Comparison of ENCODE assay signal across 8 cellular contexts in genomic region chr9:80605129-80605528, GRCh38.
DNase-seq lines count a peak whose midpoint lies in the region; ATAC-seq and TF ChIP-seq lines count a peak whose summit lies in the region.

No MANE protein-coding gene starts in this region.

- H3K9me3 Mint-ChIP-seq in CD4-positive, alpha-beta T cell = no peaks in the 10 kb centered on the region

- no peak overlapping the region for H3K27ac Mint-ChIP-seq in CD4-positive, alpha-beta T cell

- no peaks in the 10 kb centered on the region for H3K27me3 Mint-ChIP-seq in CD4-positive, alpha-beta T cell

- 21% methylated on average over 2 of the region's 2 CpGs for WGBS in right lobe of liver (ENCODE audit: insufficient coverage, low coverage, low lambda C conversion rate, missing lambda C conversion rate)
- 4 to 9% methylated on average over 2 of the region's 2 CpGs for WGBS in aorta, 2 donors

- no peak overlapping the region for H3K4me3 ChIP-seq in right lobe of liver
- no peak overlapping the region for H3K4me3 ChIP-seq in aorta (ENCODE audit: low read length in 2 of 2)

- DNase-seq in Ammon's horn (ENCODE audit: low spot score) (peak; percentile 30), amniotic stem cell (lab: John Stamatoyannopoulos, UW) (peak; percentile 24), right lobe of liver (no peak), aorta (no peak)
- no peak for DNase-seq in CD4-positive, alpha-beta T cell

- H3K36me3 Mint-ChIP-seq in CD4-positive, alpha-beta T cell (ENCODE audit: low read depth) = no peaks in the 10 kb centered on the region

- H3K4me1 ChIP-seq in right lobe of liver (no peaks in the 10 kb centered on the region), aorta (ENCODE audit: control insufficient read depth in 1 of 2, insufficient read depth in 2 of 2, low read length in 2 of 2) (no peaks in the 10 kb centered on the region)

- peak; percentile 36 to 69 (median 50) for ATAC-seq in right lobe of liver
- no peak for ATAC-seq in GM18861 (IDR thresholded peaks at IDR 0.05; ENCODE audit: unreplicated experiment)
- no peak for ATAC-seq in aorta (ENCODE audit: low FRiP score)
- ATAC-seq in CD4-positive, alpha-beta T cell (ENCODE audit: poor library complexity) = no peak
- ATAC-seq in GM18498 (IDR thresholded peaks at IDR 0.05; ENCODE audit: unreplicated experiment) = no peak

- CTCF ChIA-PET in CD4-positive, alpha-beta T cell (lab: Charles Lee) = no interaction called here

- H3K4me3 Mint-ChIP-seq in CD4-positive, alpha-beta T cell = no peak overlapping the region

- intact Hi-C loops in right lobe of liver (cut with DNase I) = no loop called here
- intact Hi-C loops in aorta (cut with DNase I) = no loop called here
- intact Hi-C loops in CD4-positive, alpha-beta T cell (cut with DNase I, micrococcal nuclease) = no loop called here

- H3K4me1 Mint-ChIP-seq in CD4-positive, alpha-beta T cell (ENCODE audit: low read depth) = no peaks in the 10 kb centered on the region

- H3K27me3 ChIP-seq in right lobe of liver (no peaks in the 10 kb centered on the region), aorta (ENCODE audit: control insufficient read depth in 1 of 2, insufficient read depth in 2 of 2, low read length in 1 of 2) (no peaks in the 10 kb centered on the region)
- no peaks in the 10 kb centered on the region for H3K27me3 ChIP-seq in CD4-positive, alpha-beta T cell (ENCODE audit: control insufficient read depth, insufficient read depth, low read length)

- TF ChIP-seq POLR2A in right lobe of liver (IDR thresholded peaks at IDR 0.05) = no peak

- peak; percentile 63 for TF ChIP-seq CTCF in LNCAP (IDR thresholded peaks at IDR 0.05)
- TF ChIP-seq CTCF in right lobe of liver (IDR thresholded peaks at IDR 0.05) = peak; percentile 26 to 42 (median 32)
- TF ChIP-seq CTCF in CD4-positive, alpha-beta T cell (IDR thresholded peaks at IDR 0.05) = no peak

- H3K36me3 ChIP-seq in right lobe of liver (no peaks in the 10 kb centered on the region), aorta (ENCODE audit: control insufficient read depth in 1 of 2, insufficient read depth in 2 of 2, low read length in 1 of 2) (no peaks in the 10 kb centered on the region)

- POLR2A ChIA-PET in CD4-positive, alpha-beta T cell (lab: Charles Lee) = no interaction called here

- H3K9me3 ChIP-seq in right lobe of liver = no peaks in the 10 kb centered on the region
- H3K9me3 ChIP-seq in aorta (ENCODE audit: control insufficient read depth, low read length) = no peaks in the 10 kb centered on the region
- H3K9me3 ChIP-seq in CD4-positive, alpha-beta T cell (ENCODE audit: control insufficient read depth, low read length) = no peaks in the 10 kb centered on the region

- H3K27ac ChIP-seq in right lobe of liver (no peak overlapping the region), aorta (ENCODE audit: low read depth in 1 of 2, low read length in 2 of 2) (no peak overlapping the region)
- H3K27ac ChIP-seq in CD4-positive, alpha-beta T cell (ENCODE audit: low read depth, low read length) = no peak overlapping the region

Comparison
In these comparisons a context has a peak if more than half of its experiments do, and no peak if none do; other contexts are left out.
1. DNase-seq: peak in Ammon's horn (single experiment) and amniotic stem cell (single experiment); none in right lobe of liver (0 of 3), aorta (0 of 2) and CD4-positive, alpha-beta T cell (0 of 10).
2. ATAC-seq: peak in right lobe of liver (4 of 4); none in GM18861 (single experiment), aorta (single experiment), CD4-positive, alpha-beta T cell (single experiment) and GM18498 (single experiment).